Comparison of ENCODE assay signal across 8 cellular contexts in genomic region chr7:151349507-151349853, GRCh38. TPM values are rescaled to one million over a fixed set of nuclear protein-coding genes. Genes with fewer than 3 reads are reported as not detected.
DNase-seq lines count a peak whose midpoint lies in the region; ATAC-seq and TF ChIP-seq lines count a peak whose summit lies in the region.

No MANE protein-coding gene starts in this region.

- peaks cover 66% of the 10 kb centered on the region for H3K4me1 Mint-ChIP-seq in activated T-cell treated with anti-CD3 and anti-CD28 coated beads, Interleukin-2, amount 50 U/mL, for 24 hours (ENCODE audit: low read depth)
- peaks cover 72% of the 10 kb centered on the region for H3K4me1 Mint-ChIP-seq in stimulated activated naive CD8-positive, alpha-beta T cell treated with anti-CD3 and anti-CD28 coated beads, Interleukin-15, Interleukin-2, amounts not matched to agents 100 ng/mL and 50 ng/mL, for 24 hours (ENCODE audit: low read depth)
- peaks cover 8% of the 10 kb centered on the region for H3K4me1 Mint-ChIP-seq in chondrocyte (ENCODE audit: low read depth)

- peak overlapping the region; percentile 74 for H3K4me3 Mint-ChIP-seq in activated T-cell treated with anti-CD3 and anti-CD28 coated beads, Interleukin-2, amount 50 U/mL, for 24 hours
- peak overlapping the region; percentile 81 for H3K4me3 Mint-ChIP-seq in stimulated activated naive CD8-positive, alpha-beta T cell treated with anti-CD3 and anti-CD28 coated beads, Interleukin-15, Interleukin-2, amounts not matched to agents 100 ng/mL and 50 ng/mL, for 24 hours
- H3K4me3 Mint-ChIP-seq in chondrocyte (ENCODE audit: unreplicated experiment), result no peak overlapping the region

- peak; percentile 49 for ATAC-seq in HG03196 (IDR thresholded peaks at IDR 0.05; ENCODE audit: unreplicated experiment)

- no peaks in the 10 kb centered on the region for H3K27me3 ChIP-seq in duodenal mucosa (ENCODE audit: control insufficient read depth in 1 of 2, insufficient read depth in 2 of 2, low read length in 2 of 2)

- H3K36me3 ChIP-seq in duodenal mucosa (ENCODE audit: control insufficient read depth in 1 of 2, insufficient read depth in 2 of 2, low read length in 2 of 2), result peaks cover 35 to 51% of the 10 kb centered on the region in 2 donors

- no peaks in the 10 kb centered on the region for H3K27me3 Mint-ChIP-seq in activated T-cell treated with anti-CD3 and anti-CD28 coated beads, Interleukin-2, amount 50 U/mL, for 24 hours
- no peaks in the 10 kb centered on the region for H3K27me3 Mint-ChIP-seq in stimulated activated naive CD8-positive, alpha-beta T cell treated with anti-CD3 and anti-CD28 coated beads, Interleukin-15, Interleukin-2, amounts not matched to agents 100 ng/mL and 50 ng/mL, for 24 hours
- H3K27me3 Mint-ChIP-seq in chondrocyte (ENCODE audit: low read depth), result no peaks in the 10 kb centered on the region

- peak overlapping the region; percentile 62 to 68 for H3K9ac ChIP-seq in duodenal mucosa (ENCODE audit: low read depth in 1 of 2, low read length in 2 of 2)

- H3K27ac ChIP-seq in duodenal mucosa (ENCODE audit: low read depth, low read length), result peak overlapping the region; percentile 86

- no peak for TF ChIP-seq CTCF in chondrocyte (IDR thresholded peaks at IDR 0.05)

- H3K36me3 Mint-ChIP-seq in activated T-cell treated with anti-CD3 and anti-CD28 coated beads, Interleukin-2, amount 50 U/mL, for 24 hours (ENCODE audit: low read depth), result peaks cover 73% of the 10 kb centered on the region
- peaks cover 46% of the 10 kb centered on the region for H3K36me3 Mint-ChIP-seq in stimulated activated naive CD8-positive, alpha-beta T cell treated with anti-CD3 and anti-CD28 coated beads, Interleukin-15, Interleukin-2, amounts not matched to agents 100 ng/mL and 50 ng/mL, for 24 hours (ENCODE audit: low read depth)
- peaks cover 20% of the 10 kb centered on the region for H3K36me3 Mint-ChIP-seq in chondrocyte (ENCODE audit: low read depth)

- no peak for DNase-seq in activated T-cell treated with anti-CD3 and anti-CD28 coated beads, Interleukin-2, amount 50 U/mL, for 24 hours
- DNase-seq in activated T-cell treated with anti-CD3 and anti-CD28 coated beads for 4 hours (no peak), DMS 273 treated with DMSO at 0.1 percent for 48 hours (lab: John Stamatoyannopoulos, UW) (no peak), chondrocyte (ENCODE audit: low spot score) (no peak), amygdala (lab: John Stamatoyannopoulos, UW) (no peak)

- no peaks in the 10 kb centered on the region for H3K9me3 Mint-ChIP-seq in activated T-cell treated with anti-CD3 and anti-CD28 coated beads, Interleukin-2, amount 50 U/mL, for 24 hours
- no peaks in the 10 kb centered on the region for H3K9me3 Mint-ChIP-seq in stimulated activated naive CD8-positive, alpha-beta T cell treated with anti-CD3 and anti-CD28 coated beads, Interleukin-15, Interleukin-2, amounts not matched to agents 100 ng/mL and 50 ng/mL, for 24 hours
- no peaks in the 10 kb centered on the region for H3K9me3 Mint-ChIP-seq in chondrocyte (ENCODE audit: low read depth)

- H3K9me3 ChIP-seq in duodenal mucosa (ENCODE audit: control insufficient read depth in 1 of 2, low read length in 2 of 2), result no peaks in the 10 kb centered on the region

- peaks cover 37 to 39% of the 10 kb centered on the region in 2 donors for H3K4me1 ChIP-seq in duodenal mucosa (ENCODE audit: control insufficient read depth in 1 of 2, insufficient read depth in 2 of 2, low read length in 2 of 2)

- peak overlapping the region; percentile 60 to 62 for H3K4me3 ChIP-seq in duodenal mucosa (ENCODE audit: low read depth in 1 of 2, low read length in 2 of 2)

- peak overlapping the region; percentile 97 for H3K27ac Mint-ChIP-seq in activated T-cell treated with anti-CD3 and anti-CD28 coated beads, Interleukin-2, amount 50 U/mL, for 24 hours
- H3K27ac Mint-ChIP-seq in stimulated activated naive CD8-positive, alpha-beta T cell treated with anti-CD3 and anti-CD28 coated beads, Interleukin-15, Interleukin-2, amounts not matched to agents 100 ng/mL and 50 ng/mL, for 24 hours, result peak overlapping the region; percentile 96
- H3K27ac Mint-ChIP-seq in chondrocyte (ENCODE audit: unreplicated experiment), result no peak overlapping the region

RNA-seq across cellular contexts. Expression of gene NUB1, which starts 7.9 kb away (rescaled TPM):
- total RNA-seq in chondrocyte, result 47.3 to 61.7 TPM (median 50.3 TPM) in 3 replicates
